Comparison of ENCODE assay signal across 8 cellular contexts in the genomic region with DNA sequence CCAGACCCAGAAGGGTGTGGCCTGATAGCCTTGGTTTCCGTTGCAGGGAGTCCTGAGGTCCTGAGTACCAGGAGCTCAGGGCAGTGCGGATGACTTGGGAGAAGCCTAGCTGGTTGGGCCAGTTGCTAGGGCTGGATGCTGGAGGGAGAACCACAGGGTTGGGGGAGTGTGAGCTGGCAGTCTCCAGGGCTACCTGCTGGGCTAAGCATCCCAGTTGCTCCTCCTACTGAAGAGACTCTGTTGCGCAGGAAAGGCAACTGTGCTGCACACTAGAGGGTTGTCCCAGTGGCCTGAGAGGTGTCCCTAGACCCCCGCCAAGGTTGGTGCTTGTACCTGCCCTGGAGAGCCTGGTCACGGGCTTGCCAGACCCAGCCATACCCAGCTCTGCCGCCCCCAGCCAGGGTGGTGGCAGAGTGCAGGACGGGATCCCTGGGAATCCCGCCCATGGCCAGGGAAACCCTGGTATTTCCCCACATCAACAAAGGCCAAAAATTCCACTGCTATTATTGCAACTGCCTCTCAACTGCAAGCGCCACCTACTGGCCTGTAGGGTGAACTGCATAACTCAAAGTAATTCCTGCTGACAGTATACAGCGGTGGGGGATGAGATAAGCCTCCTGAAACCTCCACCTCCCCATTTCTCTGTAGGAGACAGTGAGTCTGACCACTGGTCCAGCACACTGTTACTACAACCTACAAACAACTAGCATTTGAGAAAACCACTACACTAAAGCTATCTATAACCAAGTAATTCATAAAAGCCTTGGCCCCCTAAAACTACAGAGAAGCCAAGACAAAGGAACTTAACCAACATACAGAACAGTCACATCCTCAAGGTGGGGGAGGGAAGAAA.
DNase-seq lines count a peak whose midpoint lies in the region; ATAC-seq and TF ChIP-seq lines count a peak whose summit lies in the region.

No MANE protein-coding gene starts in this region.

- intact Hi-C loops in left lung (cut with DNase I) = no loop called here

- no peaks in the 10 kb centered on the region for H3K27me3 ChIP-seq in Karpas-422 (ENCODE audit: low read length)
- H3K27me3 ChIP-seq in left lung = no peaks in the 10 kb centered on the region

- no peak overlapping the region for H3K4me2 ChIP-seq in Karpas-422 (ENCODE audit: low read depth, low read length, poor library complexity, severe bottlenecking)

- H3K9me2 ChIP-seq in Karpas-422 (replicated peaks; ENCODE audit: insufficient read depth, low read length) = no peaks in the 10 kb centered on the region

- ATAC-seq in GM21529 (IDR thresholded peaks at IDR 0.05; ENCODE audit: unreplicated experiment) (peak; percentile 90), left lung (peak; percentile 92)

- H3K36me3 Mint-ChIP-seq in T-helper 2 cell treated with Interferon-gamma antibody and Interleukin-4, amounts not matched to agents 5 μg/mL and 100 μg/mL, for 36 hours (ENCODE audit: low read depth) = peaks cover 15% of the 10 kb centered on the region
- peaks cover 50% of the 10 kb centered on the region for H3K36me3 Mint-ChIP-seq in brain

- no peaks in the 10 kb centered on the region for H3K79me2 ChIP-seq in Karpas-422 (ENCODE audit: low read length)

- H3K4me1 Mint-ChIP-seq in T-helper 2 cell treated with Interferon-gamma antibody and Interleukin-4, amounts not matched to agents 5 μg/mL and 100 μg/mL, for 36 hours (ENCODE audit: low read depth) = peaks cover 10% of the 10 kb centered on the region
- H3K4me1 Mint-ChIP-seq in brain = peaks cover 40% of the 10 kb centered on the region

- H3K9me3 ChIP-seq in Karpas-422 (ENCODE audit: low read length) (no peaks in the 10 kb centered on the region), left lung (no peaks in the 10 kb centered on the region)

- H3K9me3 Mint-ChIP-seq in T-helper 2 cell treated with Interferon-gamma antibody and Interleukin-4, amounts not matched to agents 5 μg/mL and 100 μg/mL, for 36 hours = peaks cover 24% of the 10 kb centered on the region
- H3K9me3 Mint-ChIP-seq in brain = peaks cover 38 to 45% (median 42%) of the 10 kb centered on the region in 5 experiments

- no peaks in the 10 kb centered on the region for H4K20me1 ChIP-seq in Karpas-422 (ENCODE audit: insufficient read depth, low read depth, low read length)

- H3K27ac Mint-ChIP-seq in T-helper 2 cell treated with Interferon-gamma antibody and Interleukin-4, amounts not matched to agents 5 μg/mL and 100 μg/mL, for 36 hours = peak overlapping the region; percentile 18
- H3K27ac Mint-ChIP-seq in brain = peak overlapping the region in 1 of 5 experiments; percentile 18

- no peaks in the 10 kb centered on the region for H3K36me3 ChIP-seq in Karpas-422 (ENCODE audit: insufficient read depth, low read length)
- no peaks in the 10 kb centered on the region for H3K36me3 ChIP-seq in left lung

- H3K27ac ChIP-seq in Karpas-422 (ENCODE audit: low read length) = no peak overlapping the region
- no peak overlapping the region for H3K27ac ChIP-seq in left lung

- peak; percentile 62 for DNase-seq in GM03348 (ENCODE audit: low spot score)
- DNase-seq in Karpas-422 = peak; percentile 83
- DNase-seq in T-helper 2 cell treated with Interferon-gamma antibody and Interleukin-4, amounts not matched to agents 5 μg/mL and 100 μg/mL, for 36 hours (ENCODE audit: low spot score) = peak; percentile 40
- DNase-seq in left lung = no peak
- DNase-seq in stimulated activated CD8-positive, alpha-beta memory T cell treated with anti-CD3 and anti-CD28 coated beads, Interleukin-2, amount 100 ng/mL, for 48 hours (ENCODE audit: low read depth in 2 of 2) = peak; percentile 20 to 22
- no peak for DNase-seq in middle frontal gyrus (ENCODE audit: extremely low spot score, low spot score)

- H3K27me3 Mint-ChIP-seq in T-helper 2 cell treated with Interferon-gamma antibody and Interleukin-4, amounts not matched to agents 5 μg/mL and 100 μg/mL, for 36 hours (ENCODE audit: low read depth) = peaks cover 24% of the 10 kb centered on the region
- H3K27me3 Mint-ChIP-seq in brain = no peaks in the 10 kb centered on the region

- no peak overlapping the region for H3K4me3 Mint-ChIP-seq in T-helper 2 cell treated with Interferon-gamma antibody and Interleukin-4, amounts not matched to agents 5 μg/mL and 100 μg/mL, for 36 hours
- H3K4me3 Mint-ChIP-seq in brain = no peak overlapping the region

- no peak overlapping the region for H2AFZ ChIP-seq in Karpas-422 (ENCODE audit: low read length)

- TF ChIP-seq CTCF in brain (conservative IDR thresholded peaks at IDR 0.05) = peak; percentile 46 to 65
- TF ChIP-seq CTCF in left lung (IDR thresholded peaks at IDR 0.05) = peak; percentile 74 to 77

- H3K4me3 ChIP-seq in Karpas-422 (ENCODE audit: low read length) (no peak overlapping the region), left lung (no peak overlapping the region)

- H3K4me1 ChIP-seq in Karpas-422 (ENCODE audit: low read length) (no peaks in the 10 kb centered on the region), left lung (peaks cover 0 to 14% of the 10 kb centered on the region in 2 donors)

- H3K9ac ChIP-seq in Karpas-422 (ENCODE audit: low read length) = no peak overlapping the region

Comparison
In these comparisons a context has a peak if more than half of its experiments do, and no peak if none do; other contexts are left out.
1. DNase-seq: peak in GM03348 (single experiment), Karpas-422 (single experiment), T-helper 2 cell treated with Interferon-gamma antibody and Interleukin-4, amounts not matched to agents 5 μg/mL and 100 μg/mL, for 36 hours (single experiment) and stimulated activated CD8-positive, alpha-beta memory T cell treated with anti-CD3 and anti-CD28 coated beads, Interleukin-2, amount 100 ng/mL, for 48 hours (2 of 2); none in left lung (0 of 2) and middle frontal gyrus (single experiment).